ENCODE assay signal across 11 cellular contexts in genomic region chrX:115345654-115346014, GRCh38. TPM values are rescaled to one million over a fixed set of nuclear protein-coding genes. Genes with fewer than 3 reads are reported as not detected.
DNase-seq lines count a peak whose midpoint lies in the region; ATAC-seq, FAIRE-seq and TF ChIP-seq lines count a peak whose summit lies in the region.
"Had no signal": no experiment of that assay in that cellular context is flagged by ENCODE, and none has a peak within 500 bp of the region (broad histone marks: within the 10 kb centered on the region; RNA-seq: fewer than 3 reads in every experiment).

No MANE protein-coding gene starts in this region.

- H3K27ac ChIP-seq in ACC112 (ENCODE audit: low read depth, low read length) = peak overlapping the region; percentile 93
- H3K27ac ChIP-seq in astrocyte (ENCODE audit: low read depth, low read length) = peak overlapping the region; percentile 60

- H3K27me3 Mint-ChIP-seq in astrocyte (ENCODE audit: low read depth, unreplicated experiment) = no peaks in the 10 kb centered on the region
- H3K27me3 Mint-ChIP-seq in activated T-helper 2 cell treated with anti-CD3 and anti-CD28 coated beads, Interferon-gamma antibody, Interleukin-2, Interleukin-4, amounts not matched to agents 10 μg/mL and 5 μg/mL and 100 μg/mL, durations not matched to agents 14 hours and 24 hours and 36 hours (ENCODE audit: low read depth) = no peaks in the 10 kb centered on the region
- no peaks in the 10 kb centered on the region for H3K27me3 Mint-ChIP-seq in activated T-helper 17 cell treated with anti-CD3 and anti-CD28 coated beads, Interleukin-2, amount 50 U/mL, for 72 hours

- H2AFZ ChIP-seq in ACC112 (ENCODE audit: low read length, unreplicated experiment) (peak overlapping the region; percentile 89), astrocyte (ENCODE audit: low read depth, low read length) (peak overlapping the region; percentile 32)

- H3K9me3 Mint-ChIP-seq in astrocyte (ENCODE audit: unreplicated experiment) = peaks cover 5% of the 10 kb centered on the region
- no peaks in the 10 kb centered on the region for H3K9me3 Mint-ChIP-seq in activated T-helper 2 cell treated with anti-CD3 and anti-CD28 coated beads, Interferon-gamma antibody, Interleukin-2, Interleukin-4, amounts not matched to agents 10 μg/mL and 5 μg/mL and 100 μg/mL, durations not matched to agents 14 hours and 24 hours and 36 hours
- H3K9me3 Mint-ChIP-seq in activated T-helper 17 cell treated with anti-CD3 and anti-CD28 coated beads, Interleukin-2, amount 50 U/mL, for 72 hours = no peaks in the 10 kb centered on the region

- H3K27me3 ChIP-seq in ACC112 (ENCODE audit: insufficient read depth, low read length) = no peaks in the 10 kb centered on the region
- H3K27me3 ChIP-seq in astrocyte (ENCODE audit: insufficient read depth, low read length) = no peaks in the 10 kb centered on the region

- peak; percentile 3 for ATAC-seq in sciatic nerve
- no peak for ATAC-seq in HG03521 (IDR thresholded peaks at IDR 0.05; ENCODE audit: unreplicated experiment)
- ATAC-seq in activated T-helper 17 cell treated with anti-CD3 and anti-CD28 coated beads, Interleukin-2, amount 50 U/mL, for 72 hours (replicated peaks) = no peak

- H3K9ac ChIP-seq in astrocyte (ENCODE audit: low read length) = no peak overlapping the region

- no peak overlapping the region for H3K4me3 Mint-ChIP-seq in astrocyte (ENCODE audit: unreplicated experiment)
- no peak overlapping the region for H3K4me3 Mint-ChIP-seq in activated T-helper 2 cell treated with anti-CD3 and anti-CD28 coated beads, Interferon-gamma antibody, Interleukin-2, Interleukin-4, amounts not matched to agents 10 μg/mL and 5 μg/mL and 100 μg/mL, durations not matched to agents 14 hours and 24 hours and 36 hours (ENCODE audit: low read depth)
- no peak overlapping the region for H3K4me3 Mint-ChIP-seq in activated T-helper 17 cell treated with anti-CD3 and anti-CD28 coated beads, Interleukin-2, amount 50 U/mL, for 72 hours

- H3K27ac Mint-ChIP-seq in astrocyte (ENCODE audit: unreplicated experiment) = peak overlapping the region; percentile 97
- no peak overlapping the region for H3K27ac Mint-ChIP-seq in activated T-helper 2 cell treated with anti-CD3 and anti-CD28 coated beads, Interferon-gamma antibody, Interleukin-2, Interleukin-4, amounts not matched to agents 10 μg/mL and 5 μg/mL and 100 μg/mL, durations not matched to agents 14 hours and 24 hours and 36 hours
- H3K27ac Mint-ChIP-seq in activated T-helper 17 cell treated with anti-CD3 and anti-CD28 coated beads, Interleukin-2, amount 50 U/mL, for 72 hours = no peak overlapping the region

- no peaks in the 10 kb centered on the region for H4K20me1 ChIP-seq in astrocyte (ENCODE audit: insufficient read depth, low read length)

- H3K79me2 ChIP-seq in ACC112 (ENCODE audit: control insufficient read depth, insufficient read depth, low read length, unreplicated experiment) = no peaks in the 10 kb centered on the region
- no peaks in the 10 kb centered on the region for H3K79me2 ChIP-seq in astrocyte (ENCODE audit: insufficient read depth, low read length)

- H3K4me3 ChIP-seq in ACC112 (ENCODE audit: low read depth, low read length) = no peak overlapping the region
- H3K4me3 ChIP-seq in astrocyte (ENCODE audit: insufficient read depth, low read depth, low read length) = no peak overlapping the region

- intact Hi-C loops in sciatic nerve (cut with DNase I) = no loop called here
- intact Hi-C loops in activated T-helper 2 cell treated with anti-CD3 and anti-CD28 coated beads, Interferon-gamma antibody, Interleukin-2, Interleukin-4, amounts not matched to agents 10 μg/mL and 5 μg/mL and 100 μg/mL, durations not matched to agents 14 hours and 24 hours and 36 hours (cut with micrococcal nuclease) = no loop called here

- no peaks in the 10 kb centered on the region for H3K9me3 ChIP-seq in astrocyte (ENCODE audit: insufficient read depth, low read depth, low read length)

- H3K4me1 ChIP-seq in ACC112 (ENCODE audit: control insufficient read depth, insufficient read depth, low read length, unreplicated experiment) (peaks cover 16% of the 10 kb centered on the region), astrocyte (ENCODE audit: insufficient read depth, low read length) (peaks cover 12% of the 10 kb centered on the region)

- H3K4me1 Mint-ChIP-seq in astrocyte (ENCODE audit: low read depth, unreplicated experiment) = peaks cover 17% of the 10 kb centered on the region
- no peaks in the 10 kb centered on the region for H3K4me1 Mint-ChIP-seq in activated T-helper 2 cell treated with anti-CD3 and anti-CD28 coated beads, Interferon-gamma antibody, Interleukin-2, Interleukin-4, amounts not matched to agents 10 μg/mL and 5 μg/mL and 100 μg/mL, durations not matched to agents 14 hours and 24 hours and 36 hours (ENCODE audit: low read depth)
- H3K4me1 Mint-ChIP-seq in activated T-helper 17 cell treated with anti-CD3 and anti-CD28 coated beads, Interleukin-2, amount 50 U/mL, for 72 hours = no peaks in the 10 kb centered on the region

- FAIRE-seq in astrocyte (lab: Jason Lieb, UNC) = no peak

- H3K36me3 Mint-ChIP-seq in astrocyte (ENCODE audit: low read depth, unreplicated experiment) = no peaks in the 10 kb centered on the region
- no peaks in the 10 kb centered on the region for H3K36me3 Mint-ChIP-seq in activated T-helper 2 cell treated with anti-CD3 and anti-CD28 coated beads, Interferon-gamma antibody, Interleukin-2, Interleukin-4, amounts not matched to agents 10 μg/mL and 5 μg/mL and 100 μg/mL, durations not matched to agents 14 hours and 24 hours and 36 hours (ENCODE audit: low read depth)
- H3K36me3 Mint-ChIP-seq in activated T-helper 17 cell treated with anti-CD3 and anti-CD28 coated beads, Interleukin-2, amount 50 U/mL, for 72 hours (ENCODE audit: low read depth) = no peaks in the 10 kb centered on the region

- H3K4me2 ChIP-seq in astrocyte (ENCODE audit: low read length) = peak overlapping the region; percentile 69

- DNase-seq in astrocyte (ENCODE audit: low read depth) = no peak
- peak; percentile 34 for DNase-seq in iris pigment epithelial cell (ENCODE audit: low read depth)
- no peak for DNase-seq in sciatic nerve (ENCODE audit: low spot score)
- no peak for DNase-seq in activated T-helper 2 cell treated with anti-CD3 and anti-CD28 coated beads, Interferon-gamma antibody, Interleukin-2, Interleukin-4, amounts not matched to agents 10 μg/mL and 5 μg/mL and 100 μg/mL, durations not matched to agents 14 hours and 24 hours and 36 hours (ENCODE audit: low spot score)
- no peak for DNase-seq in SW480 (ENCODE audit: low spot score)
- DNase-seq: activated CD4-positive, alpha-beta T cell treated with anti-CD3 and anti-CD28 coated beads for 48 hours; activated naive CD4-positive, alpha-beta T cell had no signal

- no peak for TF ChIP-seq CTCF in astrocyte (IDR thresholded peaks at IDR 0.05; ENCODE audit: insufficient read depth, low read depth, low read length)

- no peaks in the 10 kb centered on the region for H3K36me3 ChIP-seq in ACC112 (ENCODE audit: insufficient read depth, low read length)
- H3K36me3 ChIP-seq in astrocyte (ENCODE audit: insufficient read depth, low read length) = no peaks in the 10 kb centered on the region

RNA-seq across cellular contexts. Expression of gene LUZP4, which starts 56.1 kb away (rescaled TPM):
- total RNA-seq in astrocyte (not detected in 2 replicates), sciatic nerve (not detected)
- not detected in 2 replicates for total RNA-seq in activated T-helper 2 cell treated with anti-CD3 and anti-CD28 coated beads, Interferon-gamma antibody, Interleukin-2, Interleukin-4, amounts not matched to agents 10 μg/mL and 5 μg/mL and 100 μg/mL, durations not matched to agents 14 hours and 24 hours and 36 hours
- total RNA-seq in activated T-helper 17 cell treated with anti-CD3 and anti-CD28 coated beads, Interleukin-2, amount 50 U/mL, for 72 hours = not detected
- total RNA-seq: dermis blood vessel endothelial cell had no signal
